11 cellular contexts compared by ENCODE assay signal in genomic region chr4:8634773-8635172, GRCh38. TPM values are rescaled to one million over a fixed set of nuclear protein-coding genes. Genes with fewer than 3 reads are reported as not detected.
"Had no signal": no experiment of that assay in that cellular context is flagged by ENCODE, and none has a peak within 500 bp of the region (broad histone marks: within the 10 kb centered on the region; RNA-seq: fewer than 3 reads in every experiment).

No MANE protein-coding gene starts in this region.

RNA-seq across cellular contexts. Expression of gene CPZ, which starts 42.2 kb away (rescaled TPM):
- total RNA-seq: dermis microvascular lymphatic vessel endothelial cell, gastrocnemius medialis, lung microvascular endothelial cell had no signal
- polyA plus RNA-seq: keratinocyte had no signal

RNA-seq across cellular contexts. Expression of gene GPR78, which starts 54.6 kb away (rescaled TPM):
- total RNA-seq: colonic mucosa, dermis microvascular lymphatic vessel endothelial cell, gastrocnemius medialis, glomerular endothelial cell, kidney epithelial cell, left lobe of liver, left ventricle myocardium inferior, lower leg skin, lung microvascular endothelial cell, mesenteric fat pad had no signal
- polyA plus RNA-seq: keratinocyte had no signal
